In the genomic region with DNA sequence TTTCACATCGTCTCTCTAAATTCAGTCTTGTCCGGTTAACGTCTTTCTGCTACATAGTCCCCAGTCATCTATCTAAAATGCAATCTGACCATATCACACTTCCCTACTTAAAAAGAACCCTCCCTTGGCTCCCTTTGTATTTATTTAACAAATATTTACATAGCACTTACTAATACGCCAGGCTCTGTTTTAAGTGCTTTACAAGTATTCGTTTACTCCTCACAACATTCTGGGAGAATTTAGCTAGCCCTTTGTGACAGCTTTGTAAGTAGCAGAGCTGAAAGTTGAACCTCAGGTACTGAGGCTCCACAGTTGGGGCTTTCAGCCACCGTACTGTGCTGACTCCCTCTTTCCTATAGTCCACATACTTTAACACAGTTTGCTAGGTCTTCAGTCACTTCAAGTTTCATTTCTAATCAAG, we compare ENCODE assay signal across 12 cellular contexts. TPM values are rescaled to one million over a fixed set of nuclear protein-coding genes. Genes with fewer than 3 reads are reported as not detected.
A peak's percentile ranks its signal among the peaks of the same experiment; 100 is the strongest.
DNase-seq lines count a peak whose midpoint lies in the region; ATAC-seq and TF ChIP-seq lines count a peak whose summit lies in the region.
"Had no signal": no experiment of that assay in that cellular context is flagged by ENCODE, and none has a peak within 500 bp of the region (broad histone marks: within the 10 kb centered on the region; RNA-seq: fewer than 3 reads in every experiment).

No MANE protein-coding gene starts in this region.

- TF ChIP-seq CTCF in MCF 10A (IDR thresholded peaks at IDR 0.05; ENCODE audit: unreplicated experiment) (no peak), breast epithelium (IDR thresholded peaks at IDR 0.05) (no peak), upper lobe of right lung (IDR thresholded peaks at IDR 0.05) (no peak)

- H3K4me1 Mint-ChIP-seq in MCF 10A (ENCODE audit: insufficient read depth, unreplicated experiment) (peaks cover 32% of the 10 kb centered on the region), T-cell (peaks cover 69 to 77% (median 73%) of the 10 kb centered on the region in 3 donors)

- H3K36me3 Mint-ChIP-seq in MCF 10A (ENCODE audit: insufficient read depth, unreplicated experiment) (peaks cover 8% of the 10 kb centered on the region), T-cell (peaks cover 10% of the 10 kb centered on the region)

- H3K27me3 Mint-ChIP-seq in MCF 10A (ENCODE audit: insufficient read depth, unreplicated experiment) (no peaks in the 10 kb centered on the region), T-cell (no peaks in the 10 kb centered on the region)

- H3K4me3 Mint-ChIP-seq in MCF 10A (ENCODE audit: unreplicated experiment): no peak overlapping the region
- H3K4me3 Mint-ChIP-seq in T-cell: peak overlapping the region in 1 of 3 donors; percentile 2

- H3K36me3 ChIP-seq in breast epithelium (no peaks in the 10 kb centered on the region), upper lobe of right lung (no peaks in the 10 kb centered on the region)
- H3K36me3 ChIP-seq: gastrocnemius medialis had no signal

- BruUV-seq in MCF 10A (replicated peaks; lab: Mats Ljungman, UMichigan): no TSS peak

- ATAC-seq in T-cell (replicated peaks in 1 of 4) (no peak), left lobe of liver (peak; percentile 55), upper lobe of right lung (peak; percentile 89)
- ATAC-seq: gastrocnemius medialis had no signal

- DNase-seq in MCF 10A (ENCODE audit: unreplicated experiment): no peak
- DNase-seq in breast epithelium (ENCODE audit: low spot score in 2 of 2): no peak
- DNase-seq in T-cell: no peak
- no peak for DNase-seq in left lobe of liver (ENCODE audit: low spot score)
- no peak for DNase-seq in upper lobe of right lung
- no peak for DNase-seq in cortex of kidney (lab: John Stamatoyannopoulos, UW)
- DNase-seq in mesenteric fat pad (ENCODE audit: low spot score): no peak
- no peak for DNase-seq in SHP77 treated with DMSO at 0.1 percent for 48 hours (lab: John Stamatoyannopoulos, UW)
- DNase-seq: gastrocnemius medialis, NCI-H1694 treated with DMSO at 0.1 percent for 48 hours had no signal

- TF ChIP-seq POLR2A in breast epithelium (IDR thresholded peaks at IDR 0.05): no peak

- H3K27me3 ChIP-seq in breast epithelium: no peaks in the 10 kb centered on the region
- no peaks in the 10 kb centered on the region for H3K27me3 ChIP-seq in upper lobe of right lung
- H3K27me3 ChIP-seq: gastrocnemius medialis, SJSA1 had no signal

- H3K4me1 ChIP-seq in breast epithelium (peaks cover 0 to 4% of the 10 kb centered on the region in 2 donors), upper lobe of right lung (peaks cover 59% of the 10 kb centered on the region)

- no peak overlapping the region for H3K4me3 ChIP-seq in breast epithelium
- H3K4me3 ChIP-seq in upper lobe of right lung: no peak overlapping the region
- H3K4me3 ChIP-seq: gastrocnemius medialis, SJSA1 had no signal

- H3K9me3 ChIP-seq in breast epithelium (no peaks in the 10 kb centered on the region), upper lobe of right lung (no peaks in the 10 kb centered on the region)
- H3K9me3 ChIP-seq: gastrocnemius medialis, SJSA1 had no signal

- H3K27ac ChIP-seq in breast epithelium (no peak overlapping the region), upper lobe of right lung (peak overlapping the region; percentile 14)
- H3K27ac ChIP-seq: C4-2B, SJSA1 had no signal

- POLR2A ChIA-PET in MCF 10A (lab: Yijun Ruan, JAX): no interaction called here
- POLR2A ChIA-PET in T-cell (lab: Charles Lee): no interaction called here

- H3K27ac Mint-ChIP-seq in MCF 10A (ENCODE audit: low read depth, unreplicated experiment) (peak overlapping the region; percentile 7), T-cell (peak overlapping the region; percentile 0 to 5)

- H3K9me3 Mint-ChIP-seq in MCF 10A (ENCODE audit: unreplicated experiment) (no peaks in the 10 kb centered on the region), T-cell (no peaks in the 10 kb centered on the region)

- CTCF ChIA-PET in MCF 10A (lab: Yijun Ruan, JAX) (interaction anchor here (1.3 kb wide), 1 partner anchor 220 kb away, joined by 3 read pairs; no protein-coding TSS in a partner anchor), T-cell (lab: Charles Lee) (no interaction called here)

- intact Hi-C loops in MCF 10A (cut with micrococcal nuclease) (no loop called here), breast epithelium (cut with DNase I; ENCODE audit: low total_unique reads) (no loop called here), upper lobe of right lung (cut with DNase I) (no loop called here)

RNA-seq across cellular contexts. Expression of gene PAFAH1B1, which starts 9.2 kb away (rescaled TPM):
- 170 and 192 TPM in 2 replicates for total RNA-seq in MCF 10A (2022)
- total RNA-seq in breast epithelium: 100 to 1,000 TPM in 2 of 3 donors, 10 to 100 TPM in 1; 99.5 to 134 (median 119) TPM
- total RNA-seq in T-cell: 100 to 1,000 TPM; 113 to 133 (median 122) TPM
- total RNA-seq in left lobe of liver: 34.5 TPM
- total RNA-seq in upper lobe of right lung: 144 TPM
- total RNA-seq in mesenteric fat pad: 140 TPM

Comparison
In these comparisons a context has a peak if more than half of its experiments do, and no peak if none do; other contexts are left out.
1. ATAC-seq: peak in left lobe of liver (single experiment) and upper lobe of right lung (single experiment); none in T-cell (0 of 4).